Comparison of ENCODE assay signal across 11 cellular contexts in the genomic region with DNA sequence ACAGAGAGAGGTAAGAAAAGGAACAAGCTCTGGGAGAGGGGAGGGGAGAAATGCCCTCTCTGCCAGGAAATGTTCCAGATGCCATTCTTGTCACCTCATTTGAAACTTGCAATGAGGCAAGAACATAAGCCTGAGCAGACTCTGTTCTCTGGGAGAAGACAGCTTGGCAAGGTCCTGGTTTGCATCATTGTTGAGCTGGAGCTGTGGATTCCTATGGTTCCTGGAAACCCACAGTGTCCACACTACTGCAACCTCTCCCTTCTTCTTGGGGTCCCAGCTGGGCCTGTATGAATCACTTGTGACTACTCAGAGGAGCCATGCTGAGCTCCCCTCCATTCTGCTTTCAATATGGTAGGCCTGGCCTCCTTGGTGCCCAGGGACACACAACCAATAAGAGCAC.
DNase-seq lines count a peak whose midpoint lies in the region; ATAC-seq and TF ChIP-seq lines count a peak whose summit lies in the region.
"Had no signal": no experiment of that assay in that cellular context is flagged by ENCODE, and none has a peak within 500 bp of the region (broad histone marks: within the 10 kb centered on the region; RNA-seq: fewer than 3 reads in every experiment).

No MANE protein-coding gene starts in this region.

- no peak for TF ChIP-seq CTCF in choroid plexus epithelial cell (conservative IDR thresholded peaks at IDR 0.05; ENCODE audit: low read depth, low read length)

- no peak for ATAC-seq in esophagus mucosa
- ATAC-seq: left lobe of liver had no signal

- DNase-seq in HS-27A (ENCODE audit: low read depth) (peak; percentile 77), choroid plexus epithelial cell (ENCODE audit: low read depth) (peak; percentile 97), islet precursor cell (peak; percentile 80), stromal cell of bone marrow (ENCODE audit: low read depth) (peak; percentile 85), GF-D8 (lab: John Stamatoyannopoulos, UW) (no peak)
- DNase-seq in stimulated activated CD4-positive, alpha-beta T cell treated with anti-CD3 and anti-CD28 coated beads, Interleukin-2, amount 100 ng/mL, for 24 hours: no peak
- no peak for DNase-seq in effector CD8-positive, alpha-beta T cell (lab: John Stamatoyannopoulos, UW)
- DNase-seq: activated CD4-positive, alpha-beta T cell treated with anti-CD3 and anti-CD28 coated beads, Interleukin-2, amount 10 ng/mL, durations not matched to agents 7 days and 5 days; DMS79 treated with DMSO at 0.1 percent for 48 hours had no signal

- no peak overlapping the region for H3K4me3 ChIP-seq in choroid plexus epithelial cell (ENCODE audit: low read depth, low read length)

Comparison
In these comparisons a context has a peak if more than half of its experiments do, and no peak if none do; other contexts are left out.
1. DNase-seq: peak in HS-27A (single experiment), choroid plexus epithelial cell (single experiment), islet precursor cell (single experiment) and stromal cell of bone marrow (single experiment); none in GF-D8 (single experiment), stimulated activated CD4-positive, alpha-beta T cell treated with anti-CD3 and anti-CD28 coated beads, Interleukin-2, amount 100 ng/mL, for 24 hours (0 of 2) and effector CD8-positive, alpha-beta T cell (single experiment).